ENCODE assay signal across 9 cellular contexts in the genomic region with DNA sequence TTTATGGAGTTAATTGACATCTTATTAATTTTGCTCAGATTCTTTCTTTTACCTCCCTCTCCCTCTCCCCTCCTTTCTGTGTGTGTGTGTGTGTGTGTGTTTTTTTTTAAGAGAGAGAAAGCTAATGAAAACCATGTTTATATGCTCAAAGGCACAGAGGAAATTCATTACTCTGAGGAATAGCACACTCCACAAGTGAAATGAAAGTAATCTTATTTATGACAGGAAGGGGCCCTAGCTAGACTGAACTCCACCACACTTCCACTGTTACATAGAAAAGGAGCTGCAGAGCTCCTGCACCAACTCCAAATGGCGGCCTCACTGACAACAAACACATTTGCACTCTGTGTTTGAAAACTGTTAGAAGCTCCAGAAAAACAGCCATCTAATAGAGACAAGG.
DNase-seq lines count a peak whose midpoint lies in the region; ATAC-seq and TF ChIP-seq lines count a peak whose summit lies in the region.
"Had no signal": no experiment of that assay in that cellular context is flagged by ENCODE, and none has a peak within 500 bp of the region (broad histone marks: within the 10 kb centered on the region; RNA-seq: fewer than 3 reads in every experiment).

No MANE protein-coding gene starts in this region.

- peak; percentile 20 for DNase-seq in activated CD4-positive, alpha-beta memory T cell treated with anti-CD3 and anti-CD28 coated beads, Interleukin-2, amount 10 ng/mL, durations not matched to agents 7 days and 5 days
- no peak for DNase-seq in 8988T
- DNase-seq in G401 (ENCODE audit: low spot score) = no peak
- no peak for DNase-seq in DMS153 treated with DMSO at 0.1 percent for 48 hours (lab: John Stamatoyannopoulos, UW; ENCODE audit: unreplicated experiment)
- no peak for DNase-seq in ecto neural progenitor cell (ENCODE audit: low spot score)
- DNase-seq: NCI-H226 had no signal

- POLR2A ChIA-PET in activated CD4-positive, alpha-beta memory T cell treated with anti-CD3 and anti-CD28 coated beads, Interleukin-2, amount 10 ng/mL, durations not matched to agents 7 days and 5 days (lab: Charles Lee) = no interaction called here

- ATAC-seq in GM18909 (IDR thresholded peaks at IDR 0.05; ENCODE audit: poor library complexity, unreplicated experiment) = peak; percentile 88
- ATAC-seq in HG02840 (IDR thresholded peaks at IDR 0.05; ENCODE audit: low FRiP score, unreplicated experiment) = peak; percentile 82

- no peaks in the 10 kb centered on the region for H3K9me3 Mint-ChIP-seq in activated CD4-positive, alpha-beta memory T cell treated with anti-CD3 and anti-CD28 coated beads, Interleukin-2, amount 10 ng/mL, durations not matched to agents 7 days and 5 days
- H3K9me3 Mint-ChIP-seq in nephron = peaks cover 2% of the 10 kb centered on the region

- CTCF ChIA-PET in activated CD4-positive, alpha-beta memory T cell treated with anti-CD3 and anti-CD28 coated beads, Interleukin-2, amount 10 ng/mL, durations not matched to agents 7 days and 5 days (lab: Charles Lee) = interaction anchor here (0.7 to 1.0 kb wide), 3 partner anchors 159 to 466 kb away, joined by 3 to 4 read pairs (median 3); no protein-coding TSS in a partner anchor

- H3K27me3 Mint-ChIP-seq in activated CD4-positive, alpha-beta memory T cell treated with anti-CD3 and anti-CD28 coated beads, Interleukin-2, amount 10 ng/mL, durations not matched to agents 7 days and 5 days = no peaks in the 10 kb centered on the region
- H3K27me3 Mint-ChIP-seq in nephron (ENCODE audit: low read depth) = no peaks in the 10 kb centered on the region

- H3K27ac Mint-ChIP-seq in activated CD4-positive, alpha-beta memory T cell treated with anti-CD3 and anti-CD28 coated beads, Interleukin-2, amount 10 ng/mL, durations not matched to agents 7 days and 5 days = peak overlapping the region; percentile 45
- H3K27ac Mint-ChIP-seq in nephron = peak overlapping the region; percentile 99 to 100 (median 99)

- H3K36me3 Mint-ChIP-seq in activated CD4-positive, alpha-beta memory T cell treated with anti-CD3 and anti-CD28 coated beads, Interleukin-2, amount 10 ng/mL, durations not matched to agents 7 days and 5 days (ENCODE audit: low read depth) = no peaks in the 10 kb centered on the region
- no peaks in the 10 kb centered on the region for H3K36me3 Mint-ChIP-seq in nephron (ENCODE audit: low read depth)

- peak overlapping the region; percentile 35 for H3K4me3 Mint-ChIP-seq in activated CD4-positive, alpha-beta memory T cell treated with anti-CD3 and anti-CD28 coated beads, Interleukin-2, amount 10 ng/mL, durations not matched to agents 7 days and 5 days
- peak overlapping the region; percentile 42 to 56 (median 45) for H3K4me3 Mint-ChIP-seq in nephron

- TF ChIP-seq CTCF in nephron (IDR thresholded peaks at IDR 0.05; ENCODE audit: unreplicated experiment in 3 of 3) = no peak

- in situ Hi-C loops in G401 (cut with HindIII; ENCODE audit: low sequenced_read_pairs) = loop anchor here (25.0 kb wide), 1 partner anchor 900 kb away; no protein-coding TSS in a partner anchor

- peaks cover 19% of the 10 kb centered on the region for H3K4me1 Mint-ChIP-seq in activated CD4-positive, alpha-beta memory T cell treated with anti-CD3 and anti-CD28 coated beads, Interleukin-2, amount 10 ng/mL, durations not matched to agents 7 days and 5 days
- H3K4me1 Mint-ChIP-seq in nephron = peaks cover 87% of the 10 kb centered on the region
